19 cellular contexts compared by ENCODE assay signal in genomic region chr1:216785211-216785610, GRCh38.
"Had no signal": no experiment of that assay in that cellular context is flagged by ENCODE, and none has a peak within 500 bp of the region (broad histone marks: within the 10 kb centered on the region; RNA-seq: fewer than 3 reads in every experiment).

No MANE protein-coding gene starts in this region.

- DNase-seq: activated CD4-positive, alpha-beta T cell treated with anti-CD3 and anti-CD28 coated beads, Interleukin-2, amount 10 ng/mL, durations not matched to agents 7 days and 5 days; activated CD8-positive, alpha-beta T cell treated with anti-CD3 and anti-CD28 coated beads, Interleukin-2, amount 10 ng/mL, durations not matched to agents 7 days and 5 days; activated gamma-delta T cell; activated T-cell treated with anti-CD3 and anti-CD28 coated beads, Interleukin-2, amount 50 U/mL, for 72 hours; cerebellar nuclear complex; effector memory CD4-positive, alpha-beta T cell; foreskin keratinocyte; SJCRH30; upper lobe of left lung had no signal

- H3K4me3 Mint-ChIP-seq: activated CD4-positive, alpha-beta T cell treated with anti-CD3 and anti-CD28 coated beads, Interleukin-2, amount 10 ng/mL, durations not matched to agents 7 days and 5 days; activated CD8-positive, alpha-beta T cell treated with anti-CD3 and anti-CD28 coated beads, Interleukin-2, amount 10 ng/mL, durations not matched to agents 7 days and 5 days; activated naive CD4-positive, alpha-beta T cell treated with anti-CD3 and anti-CD28 coated beads, Interleukin-2, amount 50 U/mL, for 24 hours; activated T-cell treated with anti-CD3 and anti-CD28 coated beads, Interleukin-2, amount 50 U/mL, for 72 hours; dendritic cell treated with granulocyte-macrophage colony-stimulating factor and Interleukin-4, amounts not matched to agents 40 ng/mL and 50 ng/mL, for 4 days; mesothelial cell of epicardium; natural killer cell treated with Interleukin-12 subunit alpha and Interleukin-12 subunit beta and Interleukin-15 and Interleukin-18, amount 100 ng/mL, for 72 hours; stimulated activated memory B cell treated with anti-CD40 and anti-IgM and Interleukin-4, amounts not matched to agents 10 μg/mL and 1 μg/mL and 100 μg/mL, for 72 hours; T-helper 1 cell treated with Interleukin-12 subunit alpha and Interleukin-12 subunit beta and Interleukin-4 antibody, amounts not matched to agents 30 μg/mL and 1 μg/mL, for 36 hours had no signal

- H3K36me3 ChIP-seq: ascending aorta, SJCRH30, thoracic aorta, upper lobe of left lung had no signal

- ATAC-seq: activated CD4-positive, CD25-positive, alpha-beta regulatory T cell treated with anti-CD3 and anti-CD28 coated beads, Interleukin-2, amount 50 U/mL, for 24 hours; activated CD8-positive, alpha-beta T cell treated with anti-CD3 and anti-CD28 coated beads, Interleukin-2, amount 10 ng/mL, durations not matched to agents 7 days and 5 days; activated T-cell treated with anti-CD3 and anti-CD28 coated beads, Interleukin-2, amount 50 U/mL, for 72 hours; foreskin keratinocyte; natural killer cell treated with Interleukin-12 subunit alpha and Interleukin-12 subunit beta and Interleukin-15 and Interleukin-18, amount 100 ng/mL, for 72 hours; stimulated activated memory B cell treated with anti-CD40 and anti-IgM and Interleukin-4, amounts not matched to agents 10 μg/mL and 1 μg/mL and 100 μg/mL, for 72 hours had no signal

- H3K27me3 ChIP-seq: ascending aorta, foreskin keratinocyte, SJCRH30, upper lobe of left lung had no signal

- H3K9me3 ChIP-seq: ascending aorta, SJCRH30, thoracic aorta, upper lobe of left lung had no signal

- H3K4me1 ChIP-seq: ascending aorta, foreskin keratinocyte, parathyroid adenoma, SJCRH30, upper lobe of left lung had no signal

- H3K27ac ChIP-seq: ascending aorta, foreskin keratinocyte, parathyroid adenoma, SJCRH30, thoracic aorta had no signal

- H3K27ac Mint-ChIP-seq: activated CD4-positive, alpha-beta T cell treated with anti-CD3 and anti-CD28 coated beads, Interleukin-2, amount 10 ng/mL, durations not matched to agents 7 days and 5 days; activated CD8-positive, alpha-beta T cell treated with anti-CD3 and anti-CD28 coated beads, Interleukin-2, amount 10 ng/mL, durations not matched to agents 7 days and 5 days; activated naive CD4-positive, alpha-beta T cell treated with anti-CD3 and anti-CD28 coated beads, Interleukin-2, amount 50 U/mL, for 24 hours; activated T-cell treated with anti-CD3 and anti-CD28 coated beads, Interleukin-2, amount 50 U/mL, for 72 hours; dendritic cell treated with granulocyte-macrophage colony-stimulating factor and Interleukin-4, amounts not matched to agents 40 ng/mL and 50 ng/mL, for 4 days; mesothelial cell of epicardium; natural killer cell treated with Interleukin-12 subunit alpha and Interleukin-12 subunit beta and Interleukin-15 and Interleukin-18, amount 100 ng/mL, for 72 hours; stimulated activated memory B cell treated with anti-CD40 and anti-IgM and Interleukin-4, amounts not matched to agents 10 μg/mL and 1 μg/mL and 100 μg/mL, for 72 hours; T-helper 1 cell treated with Interleukin-12 subunit alpha and Interleukin-12 subunit beta and Interleukin-4 antibody, amounts not matched to agents 30 μg/mL and 1 μg/mL, for 36 hours had no signal

- H3K4me3 ChIP-seq: ascending aorta, SJCRH30, thoracic aorta, upper lobe of left lung had no signal

- H3K36me3 Mint-ChIP-seq: activated naive CD4-positive, alpha-beta T cell treated with anti-CD3 and anti-CD28 coated beads, Interleukin-2, amount 50 U/mL, for 24 hours; mesothelial cell of epicardium; natural killer cell treated with Interleukin-12 subunit alpha and Interleukin-12 subunit beta and Interleukin-15 and Interleukin-18, amount 100 ng/mL, for 72 hours; stimulated activated memory B cell treated with anti-CD40 and anti-IgM and Interleukin-4, amounts not matched to agents 10 μg/mL and 1 μg/mL and 100 μg/mL, for 72 hours had no signal

- H3K27me3 Mint-ChIP-seq: activated CD4-positive, alpha-beta T cell treated with anti-CD3 and anti-CD28 coated beads, Interleukin-2, amount 10 ng/mL, durations not matched to agents 7 days and 5 days; activated naive CD4-positive, alpha-beta T cell treated with anti-CD3 and anti-CD28 coated beads, Interleukin-2, amount 50 U/mL, for 24 hours; dendritic cell treated with granulocyte-macrophage colony-stimulating factor and Interleukin-4, amounts not matched to agents 40 ng/mL and 50 ng/mL, for 4 days; natural killer cell treated with Interleukin-12 subunit alpha and Interleukin-12 subunit beta and Interleukin-15 and Interleukin-18, amount 100 ng/mL, for 72 hours had no signal

- H3K4me1 Mint-ChIP-seq: activated CD4-positive, alpha-beta T cell treated with anti-CD3 and anti-CD28 coated beads, Interleukin-2, amount 10 ng/mL, durations not matched to agents 7 days and 5 days; activated naive CD4-positive, alpha-beta T cell treated with anti-CD3 and anti-CD28 coated beads, Interleukin-2, amount 50 U/mL, for 24 hours; mesothelial cell of epicardium; stimulated activated memory B cell treated with anti-CD40 and anti-IgM and Interleukin-4, amounts not matched to agents 10 μg/mL and 1 μg/mL and 100 μg/mL, for 72 hours had no signal

- H3K9me3 Mint-ChIP-seq: activated CD4-positive, alpha-beta T cell treated with anti-CD3 and anti-CD28 coated beads, Interleukin-2, amount 10 ng/mL, durations not matched to agents 7 days and 5 days; activated naive CD4-positive, alpha-beta T cell treated with anti-CD3 and anti-CD28 coated beads, Interleukin-2, amount 50 U/mL, for 24 hours; dendritic cell treated with granulocyte-macrophage colony-stimulating factor and Interleukin-4, amounts not matched to agents 40 ng/mL and 50 ng/mL, for 4 days; stimulated activated memory B cell treated with anti-CD40 and anti-IgM and Interleukin-4, amounts not matched to agents 10 μg/mL and 1 μg/mL and 100 μg/mL, for 72 hours; T-helper 1 cell treated with Interleukin-12 subunit alpha and Interleukin-12 subunit beta and Interleukin-4 antibody, amounts not matched to agents 30 μg/mL and 1 μg/mL, for 36 hours had no signal
